20 cellular contexts compared by ENCODE assay signal in genomic region chr10:3435671-3436070, GRCh38.
A peak's percentile ranks its signal among the peaks of the same experiment; 100 is the strongest.
DNase-seq lines count a peak whose midpoint lies in the region; ATAC-seq and TF ChIP-seq lines count a peak whose summit lies in the region.
"Had no signal": no experiment of that assay in that cellular context is flagged by ENCODE, and none has a peak within 500 bp of the region (broad histone marks: within the 10 kb centered on the region; RNA-seq: fewer than 3 reads in every experiment).

No MANE protein-coding gene starts in this region.

- H3K36me3 ChIP-seq in fibroblast of lung (ENCODE audit: control insufficient read depth, insufficient read depth, low read length) = no peaks in the 10 kb centered on the region
- no peaks in the 10 kb centered on the region for H3K36me3 ChIP-seq in psoas muscle (ENCODE audit: insufficient read depth in 1 of 2, low read depth in 1 of 2)
- H3K36me3 ChIP-seq: breast epithelium, esophagus squamous epithelium, heart left ventricle had no signal

- peak; percentile 59 for DNase-seq in H4 (ENCODE audit: low spot score)
- DNase-seq in fibroblast of lung (ENCODE audit: low read depth in 2 of 2) = peak; percentile 24 to 69
- no peak for DNase-seq in psoas muscle
- no peak for DNase-seq in NCI-H748 treated with DMSO at 0.1 percent for 48 hours (lab: John Stamatoyannopoulos, UW)
- DNase-seq in germinal center (ENCODE audit: low spot score) = no peak
- DNase-seq: activated CD4-positive, alpha-beta T cell treated with anti-CD3 and anti-CD28 coated beads for 1 hour; activated CD8-positive, alpha-beta T cell treated with anti-CD3 and anti-CD28 coated beads, Interleukin-2, amount 10 ng/mL, durations not matched to agents 7 days and 5 days; activated gamma-delta T cell treated with Interleukin-2 at 50 U/mL for 16 hours; EL; endodermal cell; esophagus squamous epithelium; heart left ventricle; NCI-H1048; NCI-H1694 treated with DMSO at 0.1 percent for 48 hours; NCI-H774 had no signal

- H3K9me3 ChIP-seq in fibroblast of lung (ENCODE audit: control insufficient read depth, insufficient read depth, low read depth, low read length) (no peaks in the 10 kb centered on the region), psoas muscle (no peaks in the 10 kb centered on the region)

- H3K27me3 ChIP-seq in fibroblast of lung (ENCODE audit: control insufficient read depth, insufficient read depth, low read length) = no peaks in the 10 kb centered on the region
- H3K27me3 ChIP-seq in psoas muscle (ENCODE audit: insufficient read depth in 3 of 3, low read length in 2 of 3) = no peaks in the 10 kb centered on the region
- H3K27me3 ChIP-seq: breast epithelium, esophagus squamous epithelium, heart left ventricle had no signal

- TF ChIP-seq CTCF in fibroblast of lung (conservative IDR thresholded peaks at IDR 0.05 in 1 of 2, IDR thresholded peaks at IDR 0.05 in 1 of 2; ENCODE audit: low read depth in 1 of 2, low read length in 2 of 2) (no peak), psoas muscle (IDR thresholded peaks at IDR 0.05) (no peak)

- H4K20me1 ChIP-seq in fibroblast of lung (ENCODE audit: control insufficient read depth, extremely low read depth, insufficient read depth, low read length) = no peaks in the 10 kb centered on the region

- H3K4me1 ChIP-seq in fibroblast of lung (ENCODE audit: control insufficient read depth, extremely low read depth, insufficient read depth, low read length) (no peaks in the 10 kb centered on the region), psoas muscle (no peaks in the 10 kb centered on the region)
- H3K4me1 ChIP-seq: breast epithelium had no signal

- H3K9ac ChIP-seq in fibroblast of lung (ENCODE audit: insufficient read depth, low read length) = no peak overlapping the region

- H3K4me2 ChIP-seq in fibroblast of lung (ENCODE audit: extremely low read depth, insufficient read depth, low read length) = peak overlapping the region; percentile 8

- H2AFZ ChIP-seq in fibroblast of lung (ENCODE audit: low read length) = no peak overlapping the region

- ATAC-seq in SK-N-SH treated with all-trans-retinoic acid at 6 μM for 48 hours = peak; percentile 57
- no peak for ATAC-seq in psoas muscle
- no peak for ATAC-seq in HG03108 (IDR thresholded peaks at IDR 0.05; ENCODE audit: unreplicated experiment)
- ATAC-seq: activated CD8-positive, alpha-beta T cell treated with anti-CD3 and anti-CD28 coated beads, Interleukin-2, amount 10 ng/mL, durations not matched to agents 7 days and 5 days; Right ventricle myocardium inferior had no signal

- 66 to 68% (median 66%) methylated on average over 4 of the region's 4 CpGs for WGBS in psoas muscle, 3 donors

- intact Hi-C loops in psoas muscle (cut with DNase I) = no loop called here

- H3K79me2 ChIP-seq in fibroblast of lung (ENCODE audit: control insufficient read depth, insufficient read depth, low read length) = no peaks in the 10 kb centered on the region

- H3K4me3 ChIP-seq in fibroblast of lung (replicated peaks in 1 of 4; ENCODE audit: control extremely low read depth in 1 of 4, insufficient read depth in 1 of 4, low read depth in 3 of 4, low read length in 4 of 4) (no peak overlapping the region), psoas muscle (no peak overlapping the region)
- H3K4me3 ChIP-seq: breast epithelium, coronary artery, esophagus squamous epithelium, heart left ventricle had no signal

- H3K27ac ChIP-seq in fibroblast of lung (ENCODE audit: insufficient read depth, low read length) (no peak overlapping the region), psoas muscle (peak overlapping the region; percentile 23)
- H3K27ac ChIP-seq: breast epithelium, coronary artery had no signal

TF ChIP-seq in SK-N-SH treated with all-trans-retinoic acid at 6 μM for 48 hours, 23 proteins besides CTCF, POLR2A, EP300 and RAD21:
- TF ChIP-seq, protein P1, sequence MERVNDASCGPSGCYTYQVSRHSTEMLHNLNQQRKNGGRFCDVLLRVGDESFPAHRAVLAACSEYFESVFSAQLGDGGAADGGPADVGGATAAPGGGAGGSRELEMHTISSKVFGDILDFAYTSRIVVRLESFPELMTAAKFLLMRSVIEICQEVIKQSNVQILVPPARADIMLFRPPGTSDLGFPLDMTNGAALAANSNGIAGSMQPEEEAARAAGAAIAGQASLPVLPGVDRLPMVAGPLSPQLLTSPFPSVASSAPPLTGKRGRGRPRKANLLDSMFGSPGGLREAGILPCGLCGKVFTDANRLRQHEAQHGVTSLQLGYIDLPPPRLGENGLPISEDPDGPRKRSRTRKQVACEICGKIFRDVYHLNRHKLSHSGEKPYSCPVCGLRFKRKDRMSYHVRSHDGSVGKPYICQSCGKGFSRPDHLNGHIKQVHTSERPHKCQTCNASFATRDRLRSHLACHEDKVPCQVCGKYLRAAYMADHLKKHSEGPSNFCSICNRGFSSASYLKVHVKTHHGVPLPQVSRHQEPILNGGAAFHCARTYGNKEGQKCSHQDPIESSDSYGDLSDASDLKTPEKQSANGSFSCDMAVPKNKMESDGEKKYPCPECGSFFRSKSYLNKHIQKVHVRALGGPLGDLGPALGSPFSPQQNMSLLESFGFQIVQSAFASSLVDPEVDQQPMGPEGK (CRISPR knock-in tag; IDR thresholded peaks at IDR 0.05; ENCODE audit: borderline replicate concordance) = no peak
- no peak for TF ChIP-seq ZFP3 (CRISPR knock-in tag; IDR thresholded peaks at IDR 0.05)
- no peak for TF ChIP-seq ZNF70 (CRISPR knock-in tag; IDR thresholded peaks at IDR 0.05)
- TF ChIP-seq, protein P2, sequence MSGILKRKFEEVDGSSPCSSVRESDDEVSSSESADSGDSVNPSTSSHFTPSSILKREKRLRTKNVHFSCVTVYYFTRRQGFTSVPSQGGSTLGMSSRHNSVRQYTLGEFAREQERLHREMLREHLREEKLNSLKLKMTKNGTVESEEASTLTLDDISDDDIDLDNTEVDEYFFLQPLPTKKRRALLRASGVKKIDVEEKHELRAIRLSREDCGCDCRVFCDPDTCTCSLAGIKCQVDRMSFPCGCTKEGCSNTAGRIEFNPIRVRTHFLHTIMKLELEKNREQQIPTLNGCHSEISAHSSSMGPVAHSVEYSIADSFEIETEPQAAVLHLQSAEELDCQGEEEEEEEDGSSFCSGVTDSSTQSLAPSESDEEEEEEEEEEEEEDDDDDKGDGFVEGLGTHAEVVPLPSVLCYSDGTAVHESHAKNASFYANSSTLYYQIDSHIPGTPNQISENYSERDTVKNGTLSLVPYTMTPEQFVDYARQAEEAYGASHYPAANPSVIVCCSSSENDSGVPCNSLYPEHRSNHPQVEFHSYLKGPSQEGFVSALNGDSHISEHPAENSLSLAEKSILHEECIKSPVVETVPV (CRISPR knock-in tag; IDR thresholded peaks at IDR 0.05) = no peak
- no peak for TF ChIP-seq CSDC2 (CRISPR knock-in tag; IDR thresholded peaks at IDR 0.05)
- no peak for TF ChIP-seq ESRRG (CRISPR knock-in tag; IDR thresholded peaks at IDR 0.05)
- no peak for TF ChIP-seq POU6F1 (CRISPR knock-in tag; IDR thresholded peaks at IDR 0.05; ENCODE audit: borderline replicate concordance, low read depth)
- no peak for TF ChIP-seq SNAI2 (CRISPR knock-in tag; IDR thresholded peaks at IDR 0.05)
- no peak for TF ChIP-seq GLIS3 (CRISPR knock-in tag; IDR thresholded peaks at IDR 0.05)
- no peak for TF ChIP-seq ARNTL (CRISPR knock-in tag; IDR thresholded peaks at IDR 0.05; ENCODE audit: borderline replicate concordance, low read depth)
- no peak for TF ChIP-seq CREB5 (CRISPR knock-in tag; IDR thresholded peaks at IDR 0.05; ENCODE audit: low read depth)
- TF ChIP-seq PPARA (CRISPR knock-in tag; IDR thresholded peaks at IDR 0.05; ENCODE audit: borderline replicate concordance) = no peak
- TF ChIP-seq TOX (CRISPR knock-in tag; IDR thresholded peaks at IDR 0.05; ENCODE audit: borderline replicate concordance) = no peak
- no peak for TF ChIP-seq ZC3H10 (CRISPR knock-in tag; IDR thresholded peaks at IDR 0.05)

Comparison
In these comparisons a context has a peak if more than half of its experiments do, and no peak if none do; other contexts are left out.
1. DNase-seq: peak in H4 (single experiment) and fibroblast of lung (2 of 2); none in psoas muscle (0 of 2), NCI-H748 treated with DMSO at 0.1 percent for 48 hours (single experiment) and germinal center (single experiment).